ENCODE assay signal across 9 cellular contexts in genomic region chr4:64584981-64585557, GRCh38.
DNase-seq lines count a peak whose midpoint lies in the region; ATAC-seq, FAIRE-seq and TF ChIP-seq lines count a peak whose summit lies in the region.
"Had no signal": no experiment of that assay in that cellular context is flagged by ENCODE, and none has a peak within 500 bp of the region (broad histone marks: within the 10 kb centered on the region; RNA-seq: fewer than 3 reads in every experiment).

No MANE protein-coding gene starts in this region.

- H3K36me3 Mint-ChIP-seq in astrocyte (ENCODE audit: low read depth, unreplicated experiment): no peaks in the 10 kb centered on the region
- H3K36me3 Mint-ChIP-seq: naive thymus-derived CD8-positive, alpha-beta T cell had no signal

- H3K4me3 Mint-ChIP-seq in astrocyte (ENCODE audit: unreplicated experiment): no peak overlapping the region
- H3K4me3 Mint-ChIP-seq: naive thymus-derived CD8-positive, alpha-beta T cell had no signal

- H3K79me2 ChIP-seq in astrocyte (ENCODE audit: insufficient read depth, low read length): no peaks in the 10 kb centered on the region

- H3K4me3 ChIP-seq in astrocyte (ENCODE audit: insufficient read depth, low read depth, low read length): no peak overlapping the region
- H3K4me3 ChIP-seq in kidney epithelial cell (ENCODE audit: low read depth, low read length): no peak overlapping the region

- H3K27me3 ChIP-seq in astrocyte (ENCODE audit: insufficient read depth, low read length) (no peaks in the 10 kb centered on the region), kidney epithelial cell (ENCODE audit: control insufficient read depth, insufficient read depth, low read length) (no peaks in the 10 kb centered on the region)

- FAIRE-seq in astrocyte (lab: Jason Lieb, UNC): no peak

- ATAC-seq in GM21737 (IDR thresholded peaks at IDR 0.05; ENCODE audit: unreplicated experiment) (peak; percentile 62), omental fat pad (ENCODE audit: low FRiP score) (no peak)
- ATAC-seq: naive thymus-derived CD8-positive, alpha-beta T cell had no signal

- H3K4me2 ChIP-seq in astrocyte (ENCODE audit: low read length): no peak overlapping the region

- no peaks in the 10 kb centered on the region for H3K36me3 ChIP-seq in astrocyte (ENCODE audit: insufficient read depth, low read length)
- no peaks in the 10 kb centered on the region for H3K36me3 ChIP-seq in kidney epithelial cell (ENCODE audit: control insufficient read depth, insufficient read depth, low read length)

- peaks cover 5% of the 10 kb centered on the region for H3K9me3 Mint-ChIP-seq in astrocyte (ENCODE audit: unreplicated experiment)

- H3K4me1 ChIP-seq in astrocyte (ENCODE audit: insufficient read depth, low read length): no peaks in the 10 kb centered on the region

- H3K4me1 Mint-ChIP-seq in astrocyte (ENCODE audit: low read depth, unreplicated experiment): peaks cover 7% of the 10 kb centered on the region
- H3K4me1 Mint-ChIP-seq: naive thymus-derived CD8-positive, alpha-beta T cell had no signal

- H3K9ac ChIP-seq in astrocyte (ENCODE audit: low read length): no peak overlapping the region

- no peak overlapping the region for H2AFZ ChIP-seq in astrocyte (ENCODE audit: low read depth, low read length)

- DNase-seq in DMS114 treated with DMSO at 0.1 percent for 48 hours (lab: John Stamatoyannopoulos, UW; ENCODE audit: unreplicated experiment) (peak; percentile 23), NCI-H2029 (lab: John Stamatoyannopoulos, UW) (peak; percentile 2), astrocyte (ENCODE audit: low read depth) (peak; percentile 32), kidney epithelial cell (ENCODE audit: low read depth) (no peak), cortex of kidney (lab: John Stamatoyannopoulos, UW) (no peak), omental fat pad (ENCODE audit: low spot score) (no peak)
- no peak for DNase-seq in activated CD4-positive, alpha-beta T cell treated with anti-CD3 and anti-CD28 coated beads for 4 hours

- no peaks in the 10 kb centered on the region for H3K27me3 Mint-ChIP-seq in astrocyte (ENCODE audit: low read depth, unreplicated experiment)
- H3K27me3 Mint-ChIP-seq: naive thymus-derived CD8-positive, alpha-beta T cell had no signal

- H4K20me1 ChIP-seq in astrocyte (ENCODE audit: insufficient read depth, low read length): no peaks in the 10 kb centered on the region

- no peak overlapping the region for H3K27ac ChIP-seq in astrocyte (ENCODE audit: low read depth, low read length)

- TF ChIP-seq CTCF in astrocyte (IDR thresholded peaks at IDR 0.05; ENCODE audit: insufficient read depth, low read depth, low read length) (peak; percentile 54), kidney epithelial cell (IDR thresholded peaks at IDR 0.05; ENCODE audit: insufficient read depth, low read length, poor library complexity, severe bottlenecking) (peak; percentile 57), omental fat pad (IDR thresholded peaks at IDR 0.05) (no peak)

- H3K9me3 ChIP-seq in astrocyte (ENCODE audit: insufficient read depth, low read depth, low read length): peaks cover 2% of the 10 kb centered on the region

- no peak overlapping the region for H3K27ac Mint-ChIP-seq in astrocyte (ENCODE audit: unreplicated experiment)
- H3K27ac Mint-ChIP-seq: naive thymus-derived CD8-positive, alpha-beta T cell had no signal

Comparison
In these comparisons a context has a peak if more than half of its experiments do, and no peak if none do; other contexts are left out.
1. DNase-seq: peak in DMS114 treated with DMSO at 0.1 percent for 48 hours (single experiment), NCI-H2029 (single experiment) and astrocyte (single experiment); none in kidney epithelial cell (single experiment), cortex of kidney (single experiment), activated CD4-positive, alpha-beta T cell treated with anti-CD3 and anti-CD28 coated beads for 4 hours (0 of 2) and omental fat pad (single experiment).
2. CTCF ChIP-seq: peak in astrocyte (single experiment) and kidney epithelial cell (single experiment); none in omental fat pad (0 of 3).